In genomic region chr15:39729500-39729899, GRCh38 we compare ENCODE assay signal across 2 cellular contexts.
TF ChIP-seq lines count a peak whose summit lies in the region.

No MANE protein-coding gene starts in this region.

TF ChIP-seq in HEK293, 187 proteins besides CTCF, POLR2A, EP300 and RAD21:
- TF ChIP-seq ZNF398 (tag by site-specific recombination; IDR thresholded peaks at IDR 0.05) = no peak
- no peak for TF ChIP-seq ZNF785 (tag by site-specific recombination; IDR thresholded peaks at IDR 0.05)
- no peak for TF ChIP-seq ZNF248 (tag by site-specific recombination; IDR thresholded peaks at IDR 0.05)
- TF ChIP-seq ZNF146 (tag by site-specific recombination; IDR thresholded peaks at IDR 0.05) = peak; percentile 89
- TF ChIP-seq ZNF37A (tag by site-specific recombination; IDR thresholded peaks at IDR 0.05) = no peak
- no peak for TF ChIP-seq ZNF658 (tag by site-specific recombination; IDR thresholded peaks at IDR 0.05)
- TF ChIP-seq, protein P1, sequence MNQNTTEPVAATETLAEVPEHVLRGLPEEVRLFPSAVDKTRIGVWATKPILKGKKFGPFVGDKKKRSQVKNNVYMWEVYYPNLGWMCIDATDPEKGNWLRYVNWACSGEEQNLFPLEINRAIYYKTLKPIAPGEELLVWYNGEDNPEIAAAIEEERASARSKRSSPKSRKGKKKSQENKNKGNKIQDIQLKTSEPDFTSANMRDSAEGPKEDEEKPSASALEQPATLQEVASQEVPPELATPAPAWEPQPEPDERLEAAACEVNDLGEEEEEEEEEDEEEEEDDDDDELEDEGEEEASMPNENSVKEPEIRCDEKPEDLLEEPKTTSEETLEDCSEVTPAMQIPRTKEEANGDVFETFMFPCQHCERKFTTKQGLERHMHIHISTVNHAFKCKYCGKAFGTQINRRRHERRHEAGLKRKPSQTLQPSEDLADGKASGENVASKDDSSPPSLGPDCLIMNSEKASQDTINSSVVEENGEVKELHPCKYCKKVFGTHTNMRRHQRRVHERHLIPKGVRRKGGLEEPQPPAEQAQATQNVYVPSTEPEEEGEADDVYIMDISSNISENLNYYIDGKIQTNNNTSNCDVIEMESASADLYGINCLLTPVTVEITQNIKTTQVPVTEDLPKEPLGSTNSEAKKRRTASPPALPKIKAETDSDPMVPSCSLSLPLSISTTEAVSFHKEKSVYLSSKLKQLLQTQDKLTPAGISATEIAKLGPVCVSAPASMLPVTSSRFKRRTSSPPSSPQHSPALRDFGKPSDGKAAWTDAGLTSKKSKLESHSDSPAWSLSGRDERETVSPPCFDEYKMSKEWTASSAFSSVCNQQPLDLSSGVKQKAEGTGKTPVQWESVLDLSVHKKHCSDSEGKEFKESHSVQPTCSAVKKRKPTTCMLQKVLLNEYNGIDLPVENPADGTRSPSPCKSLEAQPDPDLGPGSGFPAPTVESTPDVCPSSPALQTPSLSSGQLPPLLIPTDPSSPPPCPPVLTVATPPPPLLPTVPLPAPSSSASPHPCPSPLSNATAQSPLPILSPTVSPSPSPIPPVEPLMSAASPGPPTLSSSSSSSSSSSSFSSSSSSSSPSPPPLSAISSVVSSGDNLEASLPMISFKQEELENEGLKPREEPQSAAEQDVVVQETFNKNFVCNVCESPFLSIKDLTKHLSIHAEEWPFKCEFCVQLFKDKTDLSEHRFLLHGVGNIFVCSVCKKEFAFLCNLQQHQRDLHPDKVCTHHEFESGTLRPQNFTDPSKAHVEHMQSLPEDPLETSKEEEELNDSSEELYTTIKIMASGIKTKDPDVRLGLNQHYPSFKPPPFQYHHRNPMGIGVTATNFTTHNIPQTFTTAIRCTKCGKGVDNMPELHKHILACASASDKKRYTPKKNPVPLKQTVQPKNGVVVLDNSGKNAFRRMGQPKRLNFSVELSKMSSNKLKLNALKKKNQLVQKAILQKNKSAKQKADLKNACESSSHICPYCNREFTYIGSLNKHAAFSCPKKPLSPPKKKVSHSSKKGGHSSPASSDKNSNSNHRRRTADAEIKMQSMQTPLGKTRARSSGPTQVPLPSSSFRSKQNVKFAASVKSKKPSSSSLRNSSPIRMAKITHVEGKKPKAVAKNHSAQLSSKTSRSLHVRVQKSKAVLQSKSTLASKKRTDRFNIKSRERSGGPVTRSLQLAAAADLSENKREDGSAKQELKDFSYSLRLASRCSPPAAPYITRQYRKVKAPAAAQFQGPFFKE (tag by site-specific recombination; IDR thresholded peaks at IDR 0.05; ENCODE audit: borderline replicate concordance) = no peak
- TF ChIP-seq ZNF26 (tag by site-specific recombination; IDR thresholded peaks at IDR 0.05) = no peak
- no peak for TF ChIP-seq YY2 (tag by site-specific recombination; IDR thresholded peaks at IDR 0.05)
- TF ChIP-seq ZNF580 (tag by site-specific recombination; IDR thresholded peaks at IDR 0.05) = peak; percentile 44; the same call in 1 of the 2 replicates
- no peak for TF ChIP-seq ZNF596 (tag by site-specific recombination; IDR thresholded peaks at IDR 0.05)

TF ChIP-seq in K562, 482 proteins besides CTCF, POLR2A, EP300 and RAD21:
- TF ChIP-seq SIRT6 (IDR thresholded peaks at IDR 0.05; ENCODE audit: low read depth, low read length) (no peak), RBM25 (IDR thresholded peaks at IDR 0.05; ENCODE audit: low read depth, low read length, severe bottlenecking) (peak; percentile 34), HLTF (IDR thresholded peaks at IDR 0.05) (no peak), ZNF282 (CRISPR knock-in tag; IDR thresholded peaks at IDR 0.05) (no peak), CHD4 (IDR thresholded peaks at IDR 0.05; ENCODE audit: insufficient read depth, insufficient replicate concordance, low read depth, low read length, poor library complexity, severe bottlenecking) (no peak), ZNF146 (CRISPR knock-in tag; IDR thresholded peaks at IDR 0.05; ENCODE audit: unreplicated experiment) (peak; percentile 90), ETV6 (IDR thresholded peaks at IDR 0.05; ENCODE audit: borderline replicate concordance in 1 of 2, low read depth in 2 of 2, low read length in 1 of 2) (no peak), ETV6 (CRISPR knock-in tag; IDR thresholded peaks at IDR 0.05; ENCODE audit: borderline replicate concordance) (no peak)
- TF ChIP-seq, protein P2, sequence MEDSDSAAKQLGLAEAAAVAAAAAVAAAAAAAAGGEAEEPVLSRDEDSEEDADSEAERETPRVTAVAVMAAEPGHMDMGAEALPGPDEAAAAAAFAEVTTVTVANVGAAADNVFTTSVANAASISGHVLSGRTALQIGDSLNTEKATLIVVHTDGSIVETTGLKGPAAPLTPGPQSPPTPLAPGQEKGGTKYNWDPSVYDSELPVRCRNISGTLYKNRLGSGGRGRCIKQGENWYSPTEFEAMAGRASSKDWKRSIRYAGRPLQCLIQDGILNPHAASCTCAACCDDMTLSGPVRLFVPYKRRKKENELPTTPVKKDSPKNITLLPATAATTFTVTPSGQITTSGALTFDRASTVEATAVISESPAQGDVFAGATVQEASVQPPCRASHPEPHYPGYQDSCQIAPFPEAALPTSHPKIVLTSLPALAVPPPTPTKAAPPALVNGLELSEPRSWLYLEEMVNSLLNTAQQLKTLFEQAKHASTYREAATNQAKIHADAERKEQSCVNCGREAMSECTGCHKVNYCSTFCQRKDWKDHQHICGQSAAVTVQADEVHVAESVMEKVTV (CRISPR knock-in tag; IDR thresholded peaks at IDR 0.05) = no peak
- TF ChIP-seq, protein P3, sequence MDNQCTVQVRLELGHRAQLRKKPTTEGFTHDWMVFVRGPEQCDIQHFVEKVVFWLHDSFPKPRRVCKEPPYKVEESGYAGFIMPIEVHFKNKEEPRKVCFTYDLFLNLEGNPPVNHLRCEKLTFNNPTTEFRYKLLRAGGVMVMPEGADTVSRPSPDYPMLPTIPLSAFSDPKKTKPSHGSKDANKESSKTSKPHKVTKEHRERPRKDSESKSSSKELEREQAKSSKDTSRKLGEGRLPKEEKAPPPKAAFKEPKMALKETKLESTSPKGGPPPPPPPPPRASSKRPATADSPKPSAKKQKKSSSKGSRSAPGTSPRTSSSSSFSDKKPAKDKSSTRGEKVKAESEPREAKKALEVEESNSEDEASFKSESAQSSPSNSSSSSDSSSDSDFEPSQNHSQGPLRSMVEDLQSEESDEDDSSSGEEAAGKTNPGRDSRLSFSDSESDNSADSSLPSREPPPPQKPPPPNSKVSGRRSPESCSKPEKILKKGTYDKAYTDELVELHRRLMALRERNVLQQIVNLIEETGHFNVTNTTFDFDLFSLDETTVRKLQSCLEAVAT (IDR thresholded peaks at IDR 0.05) = no peak
